1 cellular context compared by ENCODE assay signal in the genomic region with DNA sequence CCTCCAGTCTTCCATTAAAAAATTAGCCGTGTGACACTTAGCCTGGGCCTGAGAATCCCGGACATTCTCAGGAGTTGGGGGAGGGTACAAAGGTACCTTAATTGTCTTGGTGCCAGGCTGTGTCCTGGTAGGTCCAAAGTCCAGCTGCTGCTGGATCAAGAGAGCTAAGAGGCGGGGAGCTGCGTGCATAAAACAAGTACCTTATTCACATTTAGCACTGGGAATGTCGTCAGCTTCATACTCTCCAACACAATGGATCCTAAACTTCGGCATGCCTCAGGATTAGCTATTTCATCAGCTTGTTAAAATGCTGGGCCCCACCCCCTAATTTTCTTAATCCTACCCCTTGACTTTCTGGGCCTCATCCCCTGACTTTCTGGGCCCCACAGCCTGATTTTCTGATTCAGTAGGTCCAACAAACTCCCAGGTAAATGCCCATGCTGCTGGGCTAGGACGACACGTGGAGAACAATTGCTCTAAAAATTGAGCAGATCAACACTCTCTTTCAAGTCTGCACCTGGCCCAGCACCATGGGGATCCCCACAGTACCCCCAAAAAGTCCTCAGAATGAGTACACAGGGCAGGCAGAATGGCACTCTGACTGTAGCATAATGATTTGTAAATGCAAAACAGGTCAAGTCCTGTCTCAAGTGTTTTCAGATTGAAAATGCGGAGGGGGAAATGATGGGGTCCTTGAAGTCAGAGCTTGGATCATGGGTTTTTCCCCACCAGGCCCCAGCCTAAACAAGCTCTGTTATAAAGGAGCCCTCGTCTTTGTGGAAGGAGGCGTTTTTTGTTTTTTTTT.
TF ChIP-seq lines count a peak whose summit lies in the region.

No MANE protein-coding gene starts in this region.

TF ChIP-seq in HepG2, 621 proteins besides CTCF, POLR2A, EP300 and RAD21 (continues in another document):
- TF ChIP-seq TSC22D2 (CRISPR knock-in tag; IDR thresholded peaks at IDR 0.05; ENCODE audit: borderline replicate concordance) (no peak), CEBPG (CRISPR knock-in tag; IDR thresholded peaks at IDR 0.05) (peak; percentile 34; the same call in 1 of the 2 replicates), PAX8 (CRISPR knock-in tag; IDR thresholded peaks at IDR 0.05; ENCODE audit: borderline replicate concordance) (no peak), ZNF335 (CRISPR knock-in tag; IDR thresholded peaks at IDR 0.05) (no peak), HHEX (CRISPR knock-in tag; IDR thresholded peaks at IDR 0.05) (no peak), PAWR (CRISPR knock-in tag; IDR thresholded peaks at IDR 0.05; ENCODE audit: borderline replicate concordance) (no peak), ATM (IDR thresholded peaks at IDR 0.05; ENCODE audit: borderline replicate concordance) (no peak), MBNL3 (CRISPR knock-in tag; conservative IDR thresholded peaks at IDR 0.05) (no peak), ETV5 (CRISPR knock-in tag; IDR thresholded peaks at IDR 0.05; ENCODE audit: borderline replicate concordance) (no peak), TBX3 (IDR thresholded peaks at IDR 0.05; ENCODE audit: borderline replicate concordance) (no peak), PPARG (CRISPR knock-in tag; conservative IDR thresholded peaks at IDR 0.05) (no peak), JUND (CRISPR knock-in tag; IDR thresholded peaks at IDR 0.05) (no peak), RXRA (CRISPR knock-in tag; IDR thresholded peaks at IDR 0.05) (no peak), HNF4A (CRISPR knock-in tag; IDR thresholded peaks at IDR 0.05) (peak; percentile 70), ZNF501 (CRISPR knock-in tag; IDR thresholded peaks at IDR 0.05) (no peak), ATRX (CRISPR knock-in tag; IDR thresholded peaks at IDR 0.05; ENCODE audit: borderline replicate concordance) (no peak), FOSL2 (CRISPR knock-in tag; IDR thresholded peaks at IDR 0.05) (0 out of 2 replicates have a peak, but pooled peaks have one; percentile 4), ETV6 (CRISPR knock-in tag; conservative IDR thresholded peaks at IDR 0.05) (no peak), POLR2AphosphoS5 (IDR thresholded peaks at IDR 0.05; ENCODE audit: low read depth, low read length) (no peak), PHF21A (CRISPR knock-in tag; IDR thresholded peaks at IDR 0.05) (no peak), NCOA2 (CRISPR knock-in tag; IDR thresholded peaks at IDR 0.05) (no peak), SOX13 (IDR thresholded peaks at IDR 0.05) (no peak), SOX13 (CRISPR knock-in tag; conservative IDR thresholded peaks at IDR 0.05 in 1 of 2, IDR thresholded peaks at IDR 0.05 in 1 of 2) (peak in 1 of 2 experiments; percentile 49; a peak in 1 of 4 replicates), HMG20B (CRISPR knock-in tag; conservative IDR thresholded peaks at IDR 0.05) (no peak), MAFF (IDR thresholded peaks at IDR 0.05; ENCODE audit: low read depth, low read length) (no peak), HNF4G (IDR thresholded peaks at IDR 0.05; ENCODE audit: borderline replicate concordance, low read depth, low read length) (peak; percentile 41; the same call in 1 of the 2 replicates), HNF4G (CRISPR knock-in tag; IDR thresholded peaks at IDR 0.05; ENCODE audit: borderline replicate concordance, low read depth) (no peak), NR3C1 (CRISPR knock-in tag; IDR thresholded peaks at IDR 0.05) (no peak)
- TF ChIP-seq, protein P1, sequence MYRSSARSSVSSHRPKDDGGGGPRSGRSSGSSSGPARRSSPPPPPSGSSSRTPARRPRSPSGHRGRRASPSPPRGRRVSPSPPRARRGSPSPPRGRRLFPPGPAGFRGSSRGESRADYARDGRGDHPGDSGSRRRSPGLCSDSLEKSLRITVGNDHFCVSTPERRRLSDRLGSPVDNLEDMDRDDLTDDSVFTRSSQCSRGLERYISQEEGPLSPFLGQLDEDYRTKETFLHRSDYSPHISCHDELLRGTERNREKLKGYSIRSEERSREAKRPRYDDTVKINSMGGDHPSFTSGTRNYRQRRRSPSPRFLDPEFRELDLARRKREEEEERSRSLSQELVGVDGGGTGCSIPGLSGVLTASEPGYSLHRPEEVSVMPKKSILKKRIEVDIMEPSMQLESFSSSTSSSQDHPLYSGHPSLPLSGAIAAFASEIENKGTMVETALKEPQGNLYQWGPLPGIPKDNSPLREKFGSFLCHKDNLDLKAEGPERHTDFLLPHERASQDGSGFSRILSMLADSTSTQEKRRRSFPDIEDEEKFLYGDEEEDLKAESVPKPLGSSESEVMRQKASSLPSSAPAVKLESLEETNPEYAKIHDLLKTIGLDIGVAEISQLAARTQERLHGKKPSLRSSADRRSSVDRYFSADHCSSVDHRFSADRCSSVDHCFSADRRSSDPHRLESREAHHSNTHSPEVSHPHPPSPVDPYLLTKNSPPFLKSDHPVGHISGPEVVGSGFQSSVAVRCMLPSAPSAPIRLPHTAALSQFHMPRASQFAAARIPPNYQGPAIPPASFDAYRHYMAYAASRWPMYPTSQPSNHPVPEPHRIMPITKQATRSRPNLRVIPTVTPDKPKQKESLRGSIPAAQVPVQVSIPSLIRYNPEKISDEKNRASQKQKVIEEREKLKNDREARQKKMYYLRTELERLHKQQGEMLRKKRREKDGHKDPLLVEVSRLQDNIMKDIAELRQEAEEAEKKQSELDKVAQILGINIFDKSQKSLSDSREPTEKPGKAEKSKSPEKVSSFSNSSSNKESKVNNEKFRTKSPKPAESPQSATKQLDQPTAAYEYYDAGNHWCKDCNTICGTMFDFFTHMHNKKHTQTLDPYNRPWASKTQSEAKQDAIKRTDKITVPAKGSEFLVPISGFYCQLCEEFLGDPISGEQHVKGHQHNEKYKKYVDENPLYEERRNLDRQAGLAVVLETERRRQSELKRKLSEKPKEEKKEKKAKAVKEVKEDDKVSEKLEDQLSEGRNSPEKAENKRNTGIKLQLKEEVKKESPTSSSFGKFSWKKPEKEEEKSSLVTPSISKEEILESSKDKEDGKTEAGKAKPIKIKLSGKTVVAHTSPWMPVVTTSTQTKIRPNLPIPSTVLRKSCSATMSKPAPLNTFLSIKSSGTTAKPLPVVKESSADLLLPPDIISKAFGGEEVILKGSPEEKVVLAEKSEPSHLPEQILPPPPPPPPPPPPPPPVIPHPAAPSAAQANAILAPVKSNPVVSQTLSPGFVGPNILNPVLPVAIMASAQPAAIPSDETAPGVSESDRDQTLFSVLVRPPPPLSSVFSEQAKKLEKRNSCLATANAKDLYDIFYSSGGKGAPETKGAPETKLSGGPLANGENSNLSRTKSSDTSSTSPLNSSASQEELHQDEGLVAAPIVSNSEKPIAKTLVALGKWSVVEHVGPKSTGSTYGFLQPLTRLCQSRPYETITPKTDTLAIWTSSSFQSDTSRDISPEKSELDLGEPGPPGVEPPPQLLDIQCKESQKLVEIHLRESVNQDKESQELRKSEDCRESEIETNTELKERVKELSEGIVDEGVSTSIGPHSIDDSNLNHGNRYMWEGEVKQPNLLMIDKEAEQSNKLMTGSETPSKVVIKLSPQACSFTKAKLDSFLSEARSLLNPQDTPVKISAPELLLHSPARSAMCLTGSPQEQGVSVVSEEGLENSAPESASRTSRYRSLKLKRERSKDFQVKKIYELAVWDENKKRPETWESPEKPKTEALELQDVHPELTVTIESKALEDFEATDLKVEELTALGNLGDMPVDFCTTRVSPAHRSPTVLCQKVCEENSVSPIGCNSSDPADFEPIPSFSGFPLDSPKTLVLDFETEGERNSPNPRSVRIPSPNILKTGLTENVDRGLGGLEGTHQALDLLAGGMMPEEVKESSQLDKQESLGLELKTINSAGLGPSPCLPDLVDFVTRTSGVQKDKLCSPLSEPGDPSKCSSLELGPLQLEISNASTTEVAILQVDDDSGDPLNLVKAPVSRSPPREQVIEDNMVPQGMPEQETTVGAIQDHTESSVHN (CRISPR knock-in tag; IDR thresholded peaks at IDR 0.05) = no peak
- TF ChIP-seq, protein P2, sequence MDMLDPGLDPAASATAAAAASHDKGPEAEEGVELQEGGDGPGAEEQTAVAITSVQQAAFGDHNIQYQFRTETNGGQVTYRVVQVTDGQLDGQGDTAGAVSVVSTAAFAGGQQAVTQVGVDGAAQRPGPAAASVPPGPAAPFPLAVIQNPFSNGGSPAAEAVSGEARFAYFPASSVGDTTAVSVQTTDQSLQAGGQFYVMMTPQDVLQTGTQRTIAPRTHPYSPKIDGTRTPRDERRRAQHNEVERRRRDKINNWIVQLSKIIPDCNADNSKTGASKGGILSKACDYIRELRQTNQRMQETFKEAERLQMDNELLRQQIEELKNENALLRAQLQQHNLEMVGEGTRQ (IDR thresholded peaks at IDR 0.05; ENCODE audit: low read depth, low read length) = no peak
- TF ChIP-seq, protein P2 (CRISPR knock-in tag; IDR thresholded peaks at IDR 0.05; ENCODE audit: borderline replicate concordance) = no peak
- TF ChIP-seq, protein P3, sequence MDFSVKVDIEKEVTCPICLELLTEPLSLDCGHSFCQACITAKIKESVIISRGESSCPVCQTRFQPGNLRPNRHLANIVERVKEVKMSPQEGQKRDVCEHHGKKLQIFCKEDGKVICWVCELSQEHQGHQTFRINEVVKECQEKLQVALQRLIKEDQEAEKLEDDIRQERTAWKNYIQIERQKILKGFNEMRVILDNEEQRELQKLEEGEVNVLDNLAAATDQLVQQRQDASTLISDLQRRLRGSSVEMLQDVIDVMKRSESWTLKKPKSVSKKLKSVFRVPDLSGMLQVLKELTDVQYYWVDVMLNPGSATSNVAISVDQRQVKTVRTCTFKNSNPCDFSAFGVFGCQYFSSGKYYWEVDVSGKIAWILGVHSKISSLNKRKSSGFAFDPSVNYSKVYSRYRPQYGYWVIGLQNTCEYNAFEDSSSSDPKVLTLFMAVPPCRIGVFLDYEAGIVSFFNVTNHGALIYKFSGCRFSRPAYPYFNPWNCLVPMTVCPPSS (IDR thresholded peaks at IDR 0.05) = no peak
- TF ChIP-seq, protein P4, sequence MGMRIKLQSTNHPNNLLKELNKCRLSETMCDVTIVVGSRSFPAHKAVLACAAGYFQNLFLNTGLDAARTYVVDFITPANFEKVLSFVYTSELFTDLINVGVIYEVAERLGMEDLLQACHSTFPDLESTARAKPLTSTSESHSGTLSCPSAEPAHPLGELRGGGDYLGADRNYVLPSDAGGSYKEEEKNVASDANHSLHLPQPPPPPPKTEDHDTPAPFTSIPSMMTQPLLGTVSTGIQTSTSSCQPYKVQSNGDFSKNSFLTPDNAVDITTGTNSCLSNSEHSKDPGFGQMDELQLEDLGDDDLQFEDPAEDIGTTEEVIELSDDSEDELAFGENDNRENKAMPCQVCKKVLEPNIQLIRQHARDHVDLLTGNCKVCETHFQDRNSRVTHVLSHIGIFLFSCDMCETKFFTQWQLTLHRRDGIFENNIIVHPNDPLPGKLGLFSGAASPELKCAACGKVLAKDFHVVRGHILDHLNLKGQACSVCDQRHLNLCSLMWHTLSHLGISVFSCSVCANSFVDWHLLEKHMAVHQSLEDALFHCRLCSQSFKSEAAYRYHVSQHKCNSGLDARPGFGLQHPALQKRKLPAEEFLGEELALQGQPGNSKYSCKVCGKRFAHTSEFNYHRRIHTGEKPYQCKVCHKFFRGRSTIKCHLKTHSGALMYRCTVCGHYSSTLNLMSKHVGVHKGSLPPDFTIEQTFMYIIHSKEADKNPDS (CRISPR knock-in tag; IDR thresholded peaks at IDR 0.05) = no peak
- TF ChIP-seq, protein P5, sequence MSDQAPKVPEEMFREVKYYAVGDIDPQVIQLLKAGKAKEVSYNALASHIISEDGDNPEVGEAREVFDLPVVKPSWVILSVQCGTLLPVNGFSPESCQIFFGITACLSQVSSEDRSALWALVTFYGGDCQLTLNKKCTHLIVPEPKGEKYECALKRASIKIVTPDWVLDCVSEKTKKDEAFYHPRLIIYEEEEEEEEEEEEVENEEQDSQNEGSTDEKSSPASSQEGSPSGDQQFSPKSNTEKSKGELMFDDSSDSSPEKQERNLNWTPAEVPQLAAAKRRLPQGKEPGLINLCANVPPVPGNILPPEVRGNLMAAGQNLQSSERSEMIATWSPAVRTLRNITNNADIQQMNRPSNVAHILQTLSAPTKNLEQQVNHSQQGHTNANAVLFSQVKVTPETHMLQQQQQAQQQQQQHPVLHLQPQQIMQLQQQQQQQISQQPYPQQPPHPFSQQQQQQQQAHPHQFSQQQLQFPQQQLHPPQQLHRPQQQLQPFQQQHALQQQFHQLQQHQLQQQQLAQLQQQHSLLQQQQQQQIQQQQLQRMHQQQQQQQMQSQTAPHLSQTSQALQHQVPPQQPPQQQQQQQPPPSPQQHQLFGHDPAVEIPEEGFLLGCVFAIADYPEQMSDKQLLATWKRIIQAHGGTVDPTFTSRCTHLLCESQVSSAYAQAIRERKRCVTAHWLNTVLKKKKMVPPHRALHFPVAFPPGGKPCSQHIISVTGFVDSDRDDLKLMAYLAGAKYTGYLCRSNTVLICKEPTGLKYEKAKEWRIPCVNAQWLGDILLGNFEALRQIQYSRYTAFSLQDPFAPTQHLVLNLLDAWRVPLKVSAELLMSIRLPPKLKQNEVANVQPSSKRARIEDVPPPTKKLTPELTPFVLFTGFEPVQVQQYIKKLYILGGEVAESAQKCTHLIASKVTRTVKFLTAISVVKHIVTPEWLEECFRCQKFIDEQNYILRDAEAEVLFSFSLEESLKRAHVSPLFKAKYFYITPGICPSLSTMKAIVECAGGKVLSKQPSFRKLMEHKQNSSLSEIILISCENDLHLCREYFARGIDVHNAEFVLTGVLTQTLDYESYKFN (CRISPR knock-in tag; conservative IDR thresholded peaks at IDR 0.05) = 0 out of 2 replicates have a peak, but pooled peaks have one; percentile 17
- TF ChIP-seq, protein P6, sequence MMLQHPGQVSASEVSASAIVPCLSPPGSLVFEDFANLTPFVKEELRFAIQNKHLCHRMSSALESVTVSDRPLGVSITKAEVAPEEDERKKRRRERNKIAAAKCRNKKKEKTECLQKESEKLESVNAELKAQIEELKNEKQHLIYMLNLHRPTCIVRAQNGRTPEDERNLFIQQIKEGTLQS (CRISPR knock-in tag; IDR thresholded peaks at IDR 0.05) = 0 out of 2 replicates have a peak, but pooled peaks have one; percentile 35
- TF ChIP-seq, protein P7, sequence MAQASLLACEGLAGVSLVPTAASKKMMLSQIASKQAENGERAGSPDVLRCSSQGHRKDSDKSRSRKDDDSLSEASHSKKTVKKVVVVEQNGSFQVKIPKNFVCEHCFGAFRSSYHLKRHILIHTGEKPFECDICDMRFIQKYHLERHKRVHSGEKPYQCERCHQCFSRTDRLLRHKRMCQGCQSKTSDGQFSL (CRISPR knock-in tag; IDR thresholded peaks at IDR 0.05) = no peak
- TF ChIP-seq, protein P8, sequence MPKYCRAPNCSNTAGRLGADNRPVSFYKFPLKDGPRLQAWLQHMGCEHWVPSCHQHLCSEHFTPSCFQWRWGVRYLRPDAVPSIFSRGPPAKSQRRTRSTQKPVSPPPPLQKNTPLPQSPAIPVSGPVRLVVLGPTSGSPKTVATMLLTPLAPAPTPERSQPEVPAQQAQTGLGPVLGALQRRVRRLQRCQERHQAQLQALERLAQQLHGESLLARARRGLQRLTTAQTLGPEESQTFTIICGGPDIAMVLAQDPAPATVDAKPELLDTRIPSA (CRISPR knock-in tag; IDR thresholded peaks at IDR 0.05; ENCODE audit: borderline replicate concordance) = no peak
